ENCODE assay signal across 22 cellular contexts in genomic region chr12:52127683-52128450, GRCh38. TPM values are rescaled to one million over a fixed set of nuclear protein-coding genes. Genes with fewer than 3 reads are reported as not detected.
DNase-seq lines count a peak whose midpoint lies in the region; ATAC-seq and TF ChIP-seq lines count a peak whose summit lies in the region.
"Had no signal": no experiment of that assay in that cellular context is flagged by ENCODE, and none has a peak within 500 bp of the region (broad histone marks: within the 10 kb centered on the region; RNA-seq: fewer than 3 reads in every experiment).

No MANE protein-coding gene starts in this region.

- 73% methylated on average over 10 of the region's 10 CpGs for WGBS in suprapubic skin

- ATAC-seq in natural killer cell treated with Interleukin-12 subunit alpha and Interleukin-12 subunit beta and Interleukin-15 and Interleukin-18, amount 100 ng/mL, for 72 hours: no peak
- ATAC-seq: naive thymus-derived CD4-positive, alpha-beta T cell; T-cell had no signal

- no peaks in the 10 kb centered on the region for H3K27me3 ChIP-seq in suprapubic skin
- H3K27me3 ChIP-seq: brain microvascular endothelial cell, ovary had no signal

- H3K27me3 Mint-ChIP-seq in progenitor cell of endocrine pancreas: peaks cover 6% of the 10 kb centered on the region
- H3K27me3 Mint-ChIP-seq in natural killer cell treated with Interleukin-12 subunit alpha and Interleukin-12 subunit beta and Interleukin-15 and Interleukin-18, amount 100 ng/mL, for 72 hours: peaks cover 16 to 18% of the 10 kb centered on the region in 2 donors

- H3K4me1 ChIP-seq in suprapubic skin: peaks cover 38% of the 10 kb centered on the region

- TF ChIP-seq CTCF in suprapubic skin (IDR thresholded peaks at IDR 0.05) (no peak), progenitor cell of endocrine pancreas (IDR thresholded peaks at IDR 0.05; ENCODE audit: unreplicated experiment) (no peak)

- H3K36me3 ChIP-seq in suprapubic skin: no peaks in the 10 kb centered on the region
- H3K36me3 ChIP-seq: brain microvascular endothelial cell, ovary, tibial artery had no signal

- peak overlapping the region; percentile 63 for H3K27ac ChIP-seq in suprapubic skin
- H3K27ac ChIP-seq: brain microvascular endothelial cell, ovary, tibial artery had no signal

- TF ChIP-seq POLR2A in suprapubic skin (IDR thresholded peaks at IDR 0.05): no peak

- H3K9me3 ChIP-seq in suprapubic skin: no peaks in the 10 kb centered on the region
- H3K9me3 ChIP-seq: ovary, tibial artery had no signal

- no peaks in the 10 kb centered on the region for H3K9me3 Mint-ChIP-seq in progenitor cell of endocrine pancreas (ENCODE audit: low read depth)
- no peaks in the 10 kb centered on the region for H3K9me3 Mint-ChIP-seq in natural killer cell treated with Interleukin-12 subunit alpha and Interleukin-12 subunit beta and Interleukin-15 and Interleukin-18, amount 100 ng/mL, for 72 hours
- H3K9me3 Mint-ChIP-seq: activated CD4-positive, alpha-beta T cell treated with anti-CD3 and anti-CD28 coated beads, Interleukin-2, amount 10 ng/mL, durations not matched to agents 7 days and 5 days; activated T-helper 2 cell treated with anti-CD3 and anti-CD28 coated beads, Interferon-gamma antibody, Interleukin-2, Interleukin-4, amounts not matched to agents 10 μg/mL and 5 μg/mL and 100 μg/mL, durations not matched to agents 14 hours and 24 hours and 36 hours; naive thymus-derived CD4-positive, alpha-beta T cell; T-cell had no signal

- no peak overlapping the region for H3K4me3 ChIP-seq in suprapubic skin
- H3K4me3 ChIP-seq: ovary, tibial artery had no signal

- no peak overlapping the region for H3K4me3 Mint-ChIP-seq in progenitor cell of endocrine pancreas (ENCODE audit: low read depth)
- H3K4me3 Mint-ChIP-seq in natural killer cell treated with Interleukin-12 subunit alpha and Interleukin-12 subunit beta and Interleukin-15 and Interleukin-18, amount 100 ng/mL, for 72 hours: no peak overlapping the region
- H3K4me3 Mint-ChIP-seq: activated CD4-positive, alpha-beta T cell treated with anti-CD3 and anti-CD28 coated beads, Interleukin-2, amount 10 ng/mL, durations not matched to agents 7 days and 5 days; B cell; naive thymus-derived CD4-positive, alpha-beta T cell; T-cell had no signal

- peak; percentile 1 for DNase-seq in GM03348 (ENCODE audit: low spot score)
- DNase-seq in SK-N-DZ (ENCODE audit: low spot score): peak; percentile 2
- DNase-seq in hepatic stellate cell (ENCODE audit: low spot score): peak; percentile 2
- no peak for DNase-seq in suprapubic skin (ENCODE audit: low spot score in 2 of 2)
- no peak for DNase-seq in progenitor cell of endocrine pancreas (ENCODE audit: low spot score, unreplicated experiment)
- DNase-seq in natural killer cell treated with Interleukin-12 subunit alpha and Interleukin-12 subunit beta and Interleukin-15 and Interleukin-18, amount 100 ng/mL, for 72 hours (ENCODE audit: low spot score): no peak
- DNase-seq in activated T-cell treated with anti-CD3 and anti-CD28 coated beads, Interleukin-2, amount 50 U/mL, for 1 hour: no peak
- DNase-seq: activated CD4-positive, alpha-beta T cell treated with anti-CD3 and anti-CD28 coated beads, Interleukin-2, amount 10 ng/mL, durations not matched to agents 7 days and 5 days; brain microvascular endothelial cell; cortex of kidney; hypothalamus; mesendoderm; naive thymus-derived CD4-positive, alpha-beta T cell; NCI-H1092 treated with DMSO at 0.1 percent for 48 hours; NCI-H2081; NCI-H526 treated with DMSO at 0.1 percent for 48 hours; ovary; stimulated activated naive CD4-positive, alpha-beta T cell had no signal

- no peak for TF ChIP-seq EP300 in suprapubic skin (IDR thresholded peaks at IDR 0.05)

- H3K27ac Mint-ChIP-seq in progenitor cell of endocrine pancreas: no peak overlapping the region
- no peak overlapping the region for H3K27ac Mint-ChIP-seq in natural killer cell treated with Interleukin-12 subunit alpha and Interleukin-12 subunit beta and Interleukin-15 and Interleukin-18, amount 100 ng/mL, for 72 hours
- H3K27ac Mint-ChIP-seq: activated CD4-positive, alpha-beta T cell treated with anti-CD3 and anti-CD28 coated beads, Interleukin-2, amount 10 ng/mL, durations not matched to agents 7 days and 5 days; activated T-helper 2 cell treated with anti-CD3 and anti-CD28 coated beads, Interferon-gamma antibody, Interleukin-2, Interleukin-4, amounts not matched to agents 10 μg/mL and 5 μg/mL and 100 μg/mL, durations not matched to agents 14 hours and 24 hours and 36 hours; B cell; naive thymus-derived CD4-positive, alpha-beta T cell had no signal

- H3K36me3 Mint-ChIP-seq in progenitor cell of endocrine pancreas (ENCODE audit: insufficient read depth): no peaks in the 10 kb centered on the region
- no peaks in the 10 kb centered on the region for H3K36me3 Mint-ChIP-seq in natural killer cell treated with Interleukin-12 subunit alpha and Interleukin-12 subunit beta and Interleukin-15 and Interleukin-18, amount 100 ng/mL, for 72 hours
- H3K36me3 Mint-ChIP-seq: T-cell had no signal

- peaks cover 2% of the 10 kb centered on the region for H3K4me1 Mint-ChIP-seq in progenitor cell of endocrine pancreas (ENCODE audit: low read depth)
- H3K4me1 Mint-ChIP-seq in natural killer cell treated with Interleukin-12 subunit alpha and Interleukin-12 subunit beta and Interleukin-15 and Interleukin-18, amount 100 ng/mL, for 72 hours (ENCODE audit: low read depth in 2 of 2): no peaks in the 10 kb centered on the region
- H3K4me1 Mint-ChIP-seq: activated CD4-positive, alpha-beta T cell treated with anti-CD3 and anti-CD28 coated beads, Interleukin-2, amount 10 ng/mL, durations not matched to agents 7 days and 5 days; B cell; naive thymus-derived CD4-positive, alpha-beta T cell; T-cell had no signal

RNA-seq across cellular contexts. Expression of gene SMIM41, which starts 48.4 kb away (rescaled TPM):
- polyA plus RNA-seq in SK-N-DZ (2014; cell fraction: cytosol; rRNA removed): not detected in 2 replicates
- polyA plus RNA-seq in SK-N-DZ (2014; cell fraction: nucleus; rRNA removed): not detected in 2 replicates
- total RNA-seq in suprapubic skin (under 1 TPM in 2 of 4 donors, not detected in 2; 0.51 to 0.57 TPM), progenitor cell of endocrine pancreas (not detected in 2 replicates)
- total RNA-seq in natural killer cell treated with Interleukin-12 subunit alpha and Interleukin-12 subunit beta and Interleukin-15 and Interleukin-18, amount 100 ng/mL, for 72 hours: not detected
- total RNA-seq: activated CD4-positive, alpha-beta T cell treated with anti-CD3 and anti-CD28 coated beads, Interleukin-2, amount 10 ng/mL, durations not matched to agents 7 days and 5 days; B cell had no signal
- polyA plus RNA-seq: naive thymus-derived CD4-positive, alpha-beta T cell had no signal

RNA-seq across cellular contexts. Expression of gene ATG101, which starts 58.1 kb away (rescaled TPM):
- polyA plus RNA-seq in SK-N-DZ (2014; cell fraction: cytosol; rRNA removed): 57.9 and 64.7 TPM in 2 replicates
- polyA plus RNA-seq in SK-N-DZ (2014; cell fraction: nucleus; rRNA removed): 40.6 and 41.2 TPM in 2 replicates
- total RNA-seq in suprapubic skin (10 to 100 TPM; 39.5 to 76.1 (median 56.5) TPM), progenitor cell of endocrine pancreas (23.5 and 26.4 TPM in 2 replicates)
- 10 to 100 TPM; 43.1 to 55.1 TPM for total RNA-seq in natural killer cell treated with Interleukin-12 subunit alpha and Interleukin-12 subunit beta and Interleukin-15 and Interleukin-18, amount 100 ng/mL, for 72 hours

Comparison
In these comparisons a context has a peak if more than half of its experiments do, and no peak if none do; other contexts are left out.
1. DNase-seq: peak in GM03348 (single experiment), SK-N-DZ (single experiment) and hepatic stellate cell (single experiment); none in suprapubic skin (0 of 2), progenitor cell of endocrine pancreas (single experiment), natural killer cell treated with Interleukin-12 subunit alpha and Interleukin-12 subunit beta and Interleukin-15 and Interleukin-18, amount 100 ng/mL, for 72 hours (single experiment) and activated T-cell treated with anti-CD3 and anti-CD28 coated beads, Interleukin-2, amount 50 U/mL, for 1 hour (single experiment).